13 cellular contexts compared by ENCODE assay signal in the genomic region with DNA sequence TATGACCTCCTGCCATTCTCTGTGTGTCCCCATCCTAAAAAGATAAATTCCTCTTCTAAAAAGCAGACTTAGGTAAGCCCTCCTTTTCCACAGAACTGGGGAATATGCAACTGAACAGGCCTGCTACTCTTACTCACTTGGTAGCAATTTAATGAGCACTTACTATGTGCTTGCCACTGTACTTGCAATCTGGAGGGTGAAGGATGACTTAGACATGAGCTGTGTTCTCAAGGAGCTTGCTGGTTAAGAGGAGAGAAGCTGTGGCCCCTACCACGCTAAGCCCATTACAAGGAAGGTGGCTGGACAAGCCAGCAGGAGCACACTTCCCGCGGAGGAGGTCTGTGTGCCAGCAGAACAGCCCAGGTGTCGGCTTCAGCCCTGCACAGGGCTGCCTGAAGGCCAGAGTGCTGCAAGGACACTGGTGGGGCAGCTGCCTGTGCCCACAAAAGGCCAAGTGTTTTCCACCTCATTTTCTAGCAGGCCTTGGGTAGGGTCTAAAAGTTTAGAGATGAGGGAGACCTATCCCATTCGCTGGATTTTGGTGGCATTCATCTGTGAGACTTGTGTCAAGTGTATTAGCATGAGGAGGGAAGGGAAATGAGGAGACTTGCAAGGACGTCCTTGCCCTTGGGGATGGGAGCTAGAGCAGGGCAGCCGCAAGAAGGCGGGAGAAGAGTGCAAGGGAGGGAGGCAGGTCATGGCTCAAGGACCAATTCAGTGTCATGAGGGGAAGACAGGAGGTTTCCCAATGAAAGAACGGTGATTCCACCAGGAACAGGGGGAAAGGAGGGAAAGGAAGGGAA. TPM values are rescaled to one million over a fixed set of nuclear protein-coding genes. Genes with fewer than 3 reads are reported as not detected.
DNase-seq lines count a peak whose midpoint lies in the region; ATAC-seq and TF ChIP-seq lines count a peak whose summit lies in the region.
"Had no signal": no experiment of that assay in that cellular context is flagged by ENCODE, and none has a peak within 500 bp of the region (broad histone marks: within the 10 kb centered on the region; RNA-seq: fewer than 3 reads in every experiment).

No MANE protein-coding gene starts in this region.

- H3K4me3 Mint-ChIP-seq in H9 (no peak overlapping the region), endodermal cell (no peak overlapping the region)

- H3K9me3 Mint-ChIP-seq in H9 (no peaks in the 10 kb centered on the region), endodermal cell (no peaks in the 10 kb centered on the region)

- no peak overlapping the region for H2AFZ ChIP-seq in H9 (ENCODE audit: low read length)
- H2AFZ ChIP-seq in neuronal stem cell (ENCODE audit: low read length) = no peak overlapping the region

- H3K27ac Mint-ChIP-seq in H9 = peak overlapping the region in 2 of 3 experiments; percentile 46 to 58; a peak in 4 of 7 replicates
- H3K27ac Mint-ChIP-seq in endodermal cell = peak overlapping the region; percentile 27

- H2BK5ac ChIP-seq in H9 (ENCODE audit: insufficient read length, low read length) (no peak overlapping the region), neuronal stem cell (ENCODE audit: low read length) (no peak overlapping the region)

- H3K56ac ChIP-seq in H9 (ENCODE audit: insufficient read length, low read depth, low read length) = no peak overlapping the region

- H3K4me3 ChIP-seq in A673 (ENCODE audit: low read depth, low read length, poor library complexity, severe bottlenecking) (no peak overlapping the region), endodermal cell (ENCODE audit: low read length) (no peak overlapping the region), neuronal stem cell (ENCODE audit: low read length in 2 of 2) (peak overlapping the region in 1 of 2 donors; percentile 49)

- H4K8ac ChIP-seq in H9 (replicated peaks; ENCODE audit: insufficient read length, low read depth, low read length) (no peak overlapping the region), neuronal stem cell (ENCODE audit: low read depth, low read length) (no peak overlapping the region)

- H3K4me1 ChIP-seq in A673 (ENCODE audit: insufficient read depth, low read length, poor library complexity, severe bottlenecking) (no peaks in the 10 kb centered on the region), H9 (ENCODE audit: insufficient read depth, low read length) (no peaks in the 10 kb centered on the region), endodermal cell (ENCODE audit: control insufficient read depth, insufficient read depth, low read length) (no peaks in the 10 kb centered on the region), neuronal stem cell (ENCODE audit: control insufficient read depth in 2 of 2, insufficient read depth in 1 of 2, low read depth in 1 of 2, low read length in 2 of 2) (peaks cover 0 to 5% of the 10 kb centered on the region in 2 donors)

- no peak overlapping the region for H2BK12ac ChIP-seq in H9 (ENCODE audit: insufficient read length, low read depth, low read length)
- H2BK12ac ChIP-seq in neuronal stem cell (ENCODE audit: low read length) = no peak overlapping the region

- H3K4ac ChIP-seq in H9 (ENCODE audit: low read depth, low read length) = no peak overlapping the region
- H3K4ac ChIP-seq in neuronal stem cell (ENCODE audit: low read length) = no peak overlapping the region

- CTCF ChIA-PET in A673 (lab: Charles Lee) = no interaction called here

- no peaks in the 10 kb centered on the region for H3K79me2 ChIP-seq in H9 (ENCODE audit: insufficient read depth, low read length)

- no peaks in the 10 kb centered on the region for H3K23me2 ChIP-seq in H9 (ENCODE audit: insufficient read length, low read depth, low read length, poor library complexity, severe bottlenecking)

- H3K79me1 ChIP-seq in H9 (ENCODE audit: insufficient read depth, low read depth, low read length, poor library complexity, severe bottlenecking) = no peaks in the 10 kb centered on the region
- peaks cover 3% of the 10 kb centered on the region for H3K79me1 ChIP-seq in neuronal stem cell (ENCODE audit: low read depth, low read length)

- POLR2A ChIA-PET in A673 (lab: Charles Lee; ENCODE audit: low non-redundant PET) = no interaction called here

- H3K9me3 ChIP-seq in A673 (ENCODE audit: low read depth, low read length, poor library complexity, severe bottlenecking) (no peaks in the 10 kb centered on the region), H9 (ENCODE audit: control insufficient read depth, low read depth, low read length) (no peaks in the 10 kb centered on the region), endodermal cell (ENCODE audit: control insufficient read depth, low read length) (no peaks in the 10 kb centered on the region), neuronal stem cell (replicated peaks in 1 of 2; ENCODE audit: control insufficient read depth in 2 of 2, insufficient read depth in 1 of 2, low read depth in 1 of 2, low read length in 2 of 2) (no peaks in the 10 kb centered on the region)

- BruUV-seq in A673 (replicated peaks; lab: Mats Ljungman, UMichigan) = no TSS peak

- H3K23ac ChIP-seq in H9 (ENCODE audit: insufficient read length, low read depth, low read length) (no peak overlapping the region), neuronal stem cell (ENCODE audit: low read depth, low read length, poor library complexity) (peak overlapping the region; percentile 70)

- no peak for ATAC-seq in GM18519 (IDR thresholded peaks at IDR 0.05; ENCODE audit: low FRiP score, unreplicated experiment)

- H2BK15ac ChIP-seq in H9 (ENCODE audit: low read depth, low read length) (no peak overlapping the region), neuronal stem cell (ENCODE audit: low read length) (no peak overlapping the region)

- intact Hi-C loops in A673 (cut with micrococcal nuclease; ENCODE audit: unreplicated experiment) = no loop called here
- intact Hi-C loops in posterior vena cava (cut with DNase I) = no loop called here

- H3K27me3 Mint-ChIP-seq in H9 (ENCODE audit: low read depth) (no peaks in the 10 kb centered on the region), endodermal cell (ENCODE audit: insufficient read depth) (no peaks in the 10 kb centered on the region)

- WGBS in H9 (ENCODE audit: extremely low coverage, insufficient read length, low lambda C conversion rate) = no CpG with 5 or more reads among the region's 9 CpGs
- whole genome bisulfite sequencing in endodermal cell (ENCODE audit: insufficient coverage in 1 of 2, insufficient read length in 1 of 2), 2 experiments = 78 to 96% methylated on average over 7 to 9 of the region's 9 CpGs
- no CpG with 5 or more reads among the region's 9 CpGs for WGBS in neuronal stem cell (ENCODE audit: extremely low coverage in 2 of 2, insufficient read length in 2 of 2, insufficient replicate concordance in 1 of 2), 2 donors

- no peak overlapping the region for H3K18ac ChIP-seq in H9 (ENCODE audit: insufficient read length, low read depth, low read length)
- no peak overlapping the region for H3K18ac ChIP-seq in neuronal stem cell (ENCODE audit: low read length)

- no peak overlapping the region for H3T11ph ChIP-seq in H9 (ENCODE audit: low read length)

- no peak overlapping the region for H3K9ac ChIP-seq in H9 (ENCODE audit: extremely low read depth, insufficient read length, low read length)
- no peak overlapping the region for H3K9ac ChIP-seq in endodermal cell (ENCODE audit: extremely low read depth, low read length, poor library complexity, severe bottlenecking)
- H3K9ac ChIP-seq in neuronal stem cell (ENCODE audit: low read depth, low read length, poor library complexity) = no peak overlapping the region

- no peaks in the 10 kb centered on the region for H3K27me3 ChIP-seq in A673 (replicated peaks; ENCODE audit: insufficient read depth, low read depth, low read length, poor library complexity)
- H3K27me3 ChIP-seq in H9 (ENCODE audit: insufficient read depth, low read length) = no peaks in the 10 kb centered on the region
- H3K27me3 ChIP-seq in endodermal cell (ENCODE audit: control insufficient read depth, insufficient read depth, low read length, poor library complexity, severe bottlenecking) = no peaks in the 10 kb centered on the region
- no peaks in the 10 kb centered on the region for H3K27me3 ChIP-seq in neuronal stem cell (ENCODE audit: control insufficient read depth in 3 of 3, insufficient read depth in 3 of 3, low read depth in 1 of 3, low read length in 3 of 3)

- peak overlapping the region; percentile 59 for H3K27ac ChIP-seq in A673 (ENCODE audit: low read depth, low read length, poor library complexity, severe bottlenecking)
- peak overlapping the region; percentile 10 for H3K27ac ChIP-seq in H9 (ENCODE audit: insufficient read length, low read depth, low read length)
- H3K27ac ChIP-seq in endodermal cell (ENCODE audit: low read depth, low read length) = no peak overlapping the region
- H3K27ac ChIP-seq in neuronal stem cell (replicated peaks; ENCODE audit: low read length) = no peak overlapping the region
- H3K27ac ChIP-seq: HL-60 had no signal

- H4K91ac ChIP-seq in H9 (ENCODE audit: insufficient read length, low read depth, low read length) = no peak overlapping the region
- H4K91ac ChIP-seq in neuronal stem cell (ENCODE audit: low read depth, low read length, poor library complexity) = no peak overlapping the region

- no peak for DNase-seq in A673 (ENCODE audit: low spot score)
- DNase-seq in H9 = no peak
- no peak for DNase-seq in endodermal cell
- no peak for DNase-seq in neuronal stem cell (ENCODE audit: low spot score)
- DNase-seq in NCI-H2029 (lab: John Stamatoyannopoulos, UW) = no peak
- no peak for DNase-seq in medulla oblongata (ENCODE audit: extremely low spot score)
- DNase-seq in posterior vena cava (ENCODE audit: low spot score) = no peak
- DNase-seq: C1 segment of cervical spinal cord, NCI-H1048, NCI-H526, SW 1271 had no signal

- H3K14ac ChIP-seq in H9 (ENCODE audit: insufficient read depth, low read length) (no peak overlapping the region), neuronal stem cell (ENCODE audit: low read length) (no peak overlapping the region)

- peaks cover 9 to 10% of the 10 kb centered on the region in 2 experiments for H3K4me1 Mint-ChIP-seq in H9
- H3K4me1 Mint-ChIP-seq in endodermal cell = no peaks in the 10 kb centered on the region

- no peak for TF ChIP-seq CTCF in A673 (conservative IDR thresholded peaks at IDR 0.05; ENCODE audit: low read depth, low read length)
- no peak for TF ChIP-seq CTCF in H9 (conservative IDR thresholded peaks at IDR 0.05)
- no peak for TF ChIP-seq CTCF in endodermal cell (conservative IDR thresholded peaks at IDR 0.05)

- peaks cover 0 to 3% (median 2%) of the 10 kb centered on the region in 3 experiments; a peak in 2 of 7 replicates for H3K36me3 Mint-ChIP-seq in H9 (ENCODE audit: insufficient read depth in 1 of 3, low read depth in 3 of 3)
- peaks cover 31% of the 10 kb centered on the region for H3K36me3 Mint-ChIP-seq in endodermal cell (ENCODE audit: low read depth)

- H3K36me3 ChIP-seq in A673 (ENCODE audit: insufficient read depth, low read length, poor library complexity, severe bottlenecking) = no peaks in the 10 kb centered on the region
- peaks cover 37% of the 10 kb centered on the region for H3K36me3 ChIP-seq in endodermal cell (ENCODE audit: control insufficient read depth, insufficient read depth, low read length)
- H3K36me3 ChIP-seq in neuronal stem cell (replicated peaks in 1 of 2; ENCODE audit: control insufficient read depth in 2 of 2, insufficient read depth in 2 of 2, low read length in 2 of 2) = no peaks in the 10 kb centered on the region

- H3K4me2 ChIP-seq in H9 (ENCODE audit: insufficient read depth, insufficient read length, low read length) = no peak overlapping the region
- H3K4me2 ChIP-seq in neuronal stem cell (ENCODE audit: insufficient read depth, low read length, poor library complexity, severe bottlenecking) = no peak overlapping the region

- H2BK20ac ChIP-seq in H9 (ENCODE audit: low read depth, low read length, poor library complexity, severe bottlenecking) = no peak overlapping the region

- H4K20me1 ChIP-seq in H9 (ENCODE audit: control insufficient read depth, insufficient read depth, insufficient read length) = no peaks in the 10 kb centered on the region

- H2BK120ac ChIP-seq in H9 (ENCODE audit: low read depth, low read length, poor library complexity, severe bottlenecking) (no peak overlapping the region), neuronal stem cell (ENCODE audit: low read depth, low read length) (no peak overlapping the region)

- H2AK5ac ChIP-seq in H9 (ENCODE audit: insufficient read length, low read length) (no peak overlapping the region), neuronal stem cell (ENCODE audit: low read depth, low read length) (no peak overlapping the region)

- H4K5ac ChIP-seq in H9 (ENCODE audit: insufficient read length, low read depth, low read length) = no peak overlapping the region

RNA-seq across cellular contexts. Expression of gene COL4A1, which starts 52.0 kb away (rescaled TPM):
- total RNA-seq in A673 (2021) (83.9 and 86.0 TPM in 2 replicates), H9 (2021) (73.1 and 74.6 TPM in 2 replicates), endodermal cell (100 to 1,000 TPM; 702 to 764 TPM), posterior vena cava (1,000 to 10,000 TPM in 1 of 2 donors, 100 to 1,000 TPM in 1; 830 to 1,061 TPM)
- 174 TPM for polyA plus RNA-seq in endodermal cell (2013, experiment 1 of 2)
- polyA plus RNA-seq in endodermal cell (2013, experiment 2 of 2) = 194 TPM
- polyA plus RNA-seq in neuronal stem cell (2013, experiment 1 of 2) = 42.8 TPM
- 45.1 TPM for polyA plus RNA-seq in neuronal stem cell (2013, experiment 2 of 2)

RNA-seq across cellular contexts. Expression of gene COL4A2, which starts 52.1 kb away (rescaled TPM):
- total RNA-seq in A673 (2021) = 184 and 193 TPM in 2 replicates
- 68.8 and 76.5 TPM in 2 replicates for total RNA-seq in H9 (2021)
- 100 to 1,000 TPM; 388 to 398 TPM for total RNA-seq in endodermal cell
- polyA plus RNA-seq in endodermal cell (2013, experiment 1 of 2) = 216 TPM
- 219 TPM for polyA plus RNA-seq in endodermal cell (2013, experiment 2 of 2)
- 117 TPM for polyA plus RNA-seq in neuronal stem cell (2013, experiment 1 of 2)
- 118 TPM for polyA plus RNA-seq in neuronal stem cell (2013, experiment 2 of 2)
- total RNA-seq in posterior vena cava = 100 to 1,000 TPM; 816 to 963 TPM

Comparison
In these comparisons a context has a peak if more than half of its experiments do, and no peak if none do; other contexts are left out.
1. H3K27ac ChIP-seq: peak in A673 (single experiment) and H9 (single experiment); none in endodermal cell (single experiment) and neuronal stem cell (single experiment).